ENCODE assay signal across 16 cellular contexts in genomic region chr2:121345887-121346286, GRCh38.
DNase-seq lines count a peak whose midpoint lies in the region; ATAC-seq and TF ChIP-seq lines count a peak whose summit lies in the region.
"Had no signal": no experiment of that assay in that cellular context is flagged by ENCODE, and none has a peak within 500 bp of the region (broad histone marks: within the 10 kb centered on the region; RNA-seq: fewer than 3 reads in every experiment).

No MANE protein-coding gene starts in this region.

- DNase-seq in right cardiac atrium (no peak), right atrium auricular region (ENCODE audit: low spot score) (no peak), adipocyte (ENCODE audit: low read depth) (peak; percentile 34), thyroid gland (no peak), endothelial cell (ENCODE audit: low spot score) (no peak)
- DNase-seq: DMS 273 treated with DMSO at 0.1 percent for 48 hours; HFFc6; MV-4-11; NCI-H1436; NCI-H2081; NCI-H226; NK-92 treated with Interleukin-12 subunit alpha and Interleukin-12 subunit beta, amount 100 ng/mL, for 24 hours had no signal

- H3K27ac Mint-ChIP-seq in endothelial cell (ENCODE audit: unreplicated experiment), result no peak overlapping the region
- H3K27ac Mint-ChIP-seq: HFFc6 had no signal

- H3K9me3 Mint-ChIP-seq in endothelial cell (ENCODE audit: unreplicated experiment), result no peaks in the 10 kb centered on the region
- H3K9me3 Mint-ChIP-seq: HFFc6 had no signal

- no peaks in the 10 kb centered on the region for H3K27me3 ChIP-seq in right cardiac atrium (ENCODE audit: control insufficient read depth, insufficient read depth)
- no peaks in the 10 kb centered on the region for H3K27me3 ChIP-seq in right atrium auricular region
- no peaks in the 10 kb centered on the region for H3K27me3 ChIP-seq in adipocyte (replicated peaks; ENCODE audit: control insufficient read depth, insufficient read depth, low read length)
- H3K27me3 ChIP-seq in gastroesophageal sphincter, result no peaks in the 10 kb centered on the region
- H3K27me3 ChIP-seq in thyroid gland, result no peaks in the 10 kb centered on the region
- H3K27me3 ChIP-seq: BLaER1 treated with 17β-estradiol and CSF1 and Interleukin-3, amounts not matched to agents 10 nM and 100 nM had no signal

- ATAC-seq in right cardiac atrium (peak; percentile 38 to 59), gastroesophageal sphincter (peak; percentile 51), GM19455 (IDR thresholded peaks at IDR 0.05; ENCODE audit: unreplicated experiment) (no peak), GM21619 (IDR thresholded peaks at IDR 0.05; ENCODE audit: unreplicated experiment) (no peak)

- no peak for TF ChIP-seq POLR2A in gastroesophageal sphincter (IDR thresholded peaks at IDR 0.05)
- no peak for TF ChIP-seq POLR2A in thyroid gland (IDR thresholded peaks at IDR 0.05)

- H3K27me3 Mint-ChIP-seq in endothelial cell (ENCODE audit: unreplicated experiment), result peaks cover 5% of the 10 kb centered on the region

- peaks cover 6% of the 10 kb centered on the region for H3K4me1 Mint-ChIP-seq in endothelial cell (ENCODE audit: unreplicated experiment)

- 68% methylated on average over 3 of the region's 3 CpGs for WGBS in right cardiac atrium
- WGBS in gastroesophageal sphincter (ENCODE audit: low coverage in 1 of 2), 2 donors, result 41 to 82% methylated on average over 2 to 3 of the region's 3 CpGs
- WGBS in thyroid gland, 2 donors, result 89 to 95% methylated on average over 3 of the region's 3 CpGs

- H3K36me3 Mint-ChIP-seq in endothelial cell (ENCODE audit: low read depth, unreplicated experiment), result peaks cover 58% of the 10 kb centered on the region

- H3K9ac ChIP-seq in adipocyte (ENCODE audit: low read length), result no peak overlapping the region
- H3K9ac ChIP-seq: BLaER1 treated with 17β-estradiol and CSF1 and Interleukin-3, amounts not matched to agents 10 nM and 100 nM had no signal

- no peaks in the 10 kb centered on the region for H3K9me3 ChIP-seq in right cardiac atrium (ENCODE audit: control insufficient read depth, low read length)
- H3K9me3 ChIP-seq in right atrium auricular region, result no peaks in the 10 kb centered on the region
- H3K9me3 ChIP-seq in adipocyte (ENCODE audit: control insufficient read depth, low read length), result no peaks in the 10 kb centered on the region
- no peaks in the 10 kb centered on the region for H3K9me3 ChIP-seq in gastroesophageal sphincter
- H3K9me3 ChIP-seq in thyroid gland, result no peaks in the 10 kb centered on the region
- H3K9me3 ChIP-seq: BLaER1 treated with 17β-estradiol and CSF1 and Interleukin-3, amounts not matched to agents 10 nM and 100 nM had no signal

- H3K4me3 ChIP-seq in right cardiac atrium (ENCODE audit: low read length) (no peak overlapping the region), right atrium auricular region (no peak overlapping the region), adipocyte (ENCODE audit: low read length) (no peak overlapping the region), gastroesophageal sphincter (no peak overlapping the region), thyroid gland (replicated peaks in 1 of 3) (no peak overlapping the region)
- H3K4me3 ChIP-seq: BLaER1 treated with 17β-estradiol and CSF1 and Interleukin-3, amounts not matched to agents 10 nM and 100 nM had no signal

- H3K27ac ChIP-seq in right cardiac atrium (ENCODE audit: low read length), result no peak overlapping the region
- no peak overlapping the region for H3K27ac ChIP-seq in right atrium auricular region
- peak overlapping the region in 1 of 4 donors; percentile 27 for H3K27ac ChIP-seq in gastroesophageal sphincter
- peak overlapping the region in 2 of 3 donors; percentile 16 to 31 for H3K27ac ChIP-seq in thyroid gland
- H3K27ac ChIP-seq: BLaER1 treated with 17β-estradiol and CSF1 and Interleukin-3, amounts not matched to agents 10 nM and 100 nM had no signal

- peaks cover 69% of the 10 kb centered on the region for H3K36me3 ChIP-seq in right atrium auricular region
- H3K36me3 ChIP-seq in adipocyte (ENCODE audit: control insufficient read depth, insufficient read depth, low read length, severe bottlenecking), result peaks cover 81% of the 10 kb centered on the region
- peaks cover 0 to 99% of the 10 kb centered on the region in 2 donors for H3K36me3 ChIP-seq in gastroesophageal sphincter
- peaks cover 49 to 52% of the 10 kb centered on the region in 2 donors for H3K36me3 ChIP-seq in thyroid gland

- no peak for TF ChIP-seq EP300 in gastroesophageal sphincter (IDR thresholded peaks at IDR 0.05)

- TF ChIP-seq CTCF in right atrium auricular region (IDR thresholded peaks at IDR 0.05) (no peak), gastroesophageal sphincter (IDR thresholded peaks at IDR 0.05) (no peak), thyroid gland (IDR thresholded peaks at IDR 0.05) (no peak), endothelial cell (IDR thresholded peaks at IDR 0.05; ENCODE audit: unreplicated experiment) (no peak)

- peaks cover 6% of the 10 kb centered on the region for H3K4me1 ChIP-seq in right cardiac atrium (ENCODE audit: control insufficient read depth, insufficient read depth, low read length)
- H3K4me1 ChIP-seq in right atrium auricular region, result no peaks in the 10 kb centered on the region
- H3K4me1 ChIP-seq in adipocyte (ENCODE audit: control insufficient read depth, insufficient read depth, low read length), result peaks cover 5% of the 10 kb centered on the region
- no peaks in the 10 kb centered on the region for H3K4me1 ChIP-seq in gastroesophageal sphincter
- H3K4me1 ChIP-seq in thyroid gland, result peaks cover 4 to 14% of the 10 kb centered on the region in 2 donors
- H3K4me1 ChIP-seq: BLaER1 treated with 17β-estradiol and CSF1 and Interleukin-3, amounts not matched to agents 10 nM and 100 nM had no signal

- intact Hi-C loops in right cardiac atrium (cut with DNase I), result loop anchor here in 1 of 4 donors (10.0 kb wide), 1 partner anchor 221 kb away; no protein-coding TSS in a partner anchor
- intact Hi-C loops in thyroid gland (cut with DNase I), result no loop called here

- H3K4me3 Mint-ChIP-seq in endothelial cell (ENCODE audit: unreplicated experiment), result no peak overlapping the region
- H3K4me3 Mint-ChIP-seq: HFFc6 had no signal

Comparison
In these comparisons a context has a peak if more than half of its experiments do, and no peak if none do; other contexts are left out.
1. ATAC-seq: peak in right cardiac atrium (2 of 2) and gastroesophageal sphincter (single experiment); none in GM19455 (single experiment) and GM21619 (single experiment).
2. H3K27ac ChIP-seq: peak in thyroid gland (2 of 3); none in right cardiac atrium (single experiment) and right atrium auricular region (0 of 2).